In genomic region chr2:186820303-186820702, GRCh38 we compare ENCODE assay signal across 26 cellular contexts. TPM values are rescaled to one million over a fixed set of nuclear protein-coding genes. Genes with fewer than 3 reads are reported as not detected.
"Had no signal": no experiment of that assay in that cellular context is flagged by ENCODE, and none has a peak within 500 bp of the region (broad histone marks: within the 10 kb centered on the region; RNA-seq: fewer than 3 reads in every experiment).

No MANE protein-coding gene starts in this region.

- H3K4me3 Mint-ChIP-seq: activated CD4-positive, alpha-beta memory T cell treated with anti-CD3 and anti-CD28 coated beads for 36 hours; activated CD8-positive, alpha-beta memory T cell treated with anti-CD3 and anti-CD28 coated beads, Interleukin-2, amount 10 ng/mL, durations not matched to agents 7 days and 5 days; activated naive CD8-positive, alpha-beta T cell treated with anti-CD3 and anti-CD28 coated beads, Interleukin-2, amount 10 ng/mL, durations not matched to agents 7 days and 5 days; nephron progenitor cell; stimulated activated effector memory CD8-positive, alpha-beta T cell treated with anti-CD3 and anti-CD28 coated beads, Interleukin-12 subunit alpha, Interleukin-12 subunit beta, amount 100 ng/mL, for 72 hours; type B pancreatic cell; WTC11 had no signal

- H3K36me3 Mint-ChIP-seq: activated CD4-positive, alpha-beta memory T cell treated with anti-CD3 and anti-CD28 coated beads for 36 hours; activated CD8-positive, alpha-beta memory T cell treated with anti-CD3 and anti-CD28 coated beads, Interleukin-2, amount 10 ng/mL, durations not matched to agents 7 days and 5 days; activated naive CD8-positive, alpha-beta T cell treated with anti-CD3 and anti-CD28 coated beads, Interleukin-2, amount 10 ng/mL, durations not matched to agents 7 days and 5 days; stimulated activated effector memory CD8-positive, alpha-beta T cell treated with anti-CD3 and anti-CD28 coated beads, Interleukin-12 subunit alpha, Interleukin-12 subunit beta, amount 100 ng/mL, for 72 hours; type B pancreatic cell; WTC11 had no signal

- H3K9me3 Mint-ChIP-seq: type B pancreatic cell had no signal

- H3K4me1 Mint-ChIP-seq: activated CD8-positive, alpha-beta memory T cell treated with anti-CD3 and anti-CD28 coated beads, Interleukin-2, amount 10 ng/mL, durations not matched to agents 7 days and 5 days; activated naive CD8-positive, alpha-beta T cell treated with anti-CD3 and anti-CD28 coated beads, Interleukin-2, amount 10 ng/mL, durations not matched to agents 7 days and 5 days; nephron progenitor cell; stimulated activated effector memory CD8-positive, alpha-beta T cell treated with anti-CD3 and anti-CD28 coated beads, Interleukin-12 subunit alpha, Interleukin-12 subunit beta, amount 100 ng/mL, for 72 hours; WTC11 had no signal

- H3K27me3 Mint-ChIP-seq: activated CD4-positive, alpha-beta memory T cell treated with anti-CD3 and anti-CD28 coated beads for 36 hours; activated CD8-positive, alpha-beta memory T cell treated with anti-CD3 and anti-CD28 coated beads, Interleukin-2, amount 10 ng/mL, durations not matched to agents 7 days and 5 days; activated naive CD8-positive, alpha-beta T cell treated with anti-CD3 and anti-CD28 coated beads, Interleukin-2, amount 10 ng/mL, durations not matched to agents 7 days and 5 days had no signal

- H3K27ac Mint-ChIP-seq: activated CD4-positive, alpha-beta memory T cell treated with anti-CD3 and anti-CD28 coated beads for 36 hours; activated CD8-positive, alpha-beta memory T cell treated with anti-CD3 and anti-CD28 coated beads, Interleukin-2, amount 10 ng/mL, durations not matched to agents 7 days and 5 days; activated naive CD8-positive, alpha-beta T cell treated with anti-CD3 and anti-CD28 coated beads, Interleukin-2, amount 10 ng/mL, durations not matched to agents 7 days and 5 days; nephron progenitor cell; stimulated activated effector memory CD8-positive, alpha-beta T cell treated with anti-CD3 and anti-CD28 coated beads, Interleukin-12 subunit alpha, Interleukin-12 subunit beta, amount 100 ng/mL, for 72 hours; type B pancreatic cell; WTC11 had no signal

- DNase-seq: activated CD4-positive, alpha-beta memory T cell treated with anti-CD3 and anti-CD28 coated beads for 36 hours; activated CD4-positive, alpha-beta T cell treated with anti-CD3 and anti-CD28 coated beads for 4 hours; activated CD8-positive, alpha-beta memory T cell treated with anti-CD3 and anti-CD28 coated beads, Interleukin-2, amount 10 ng/mL, durations not matched to agents 7 days and 5 days; activated naive CD4-positive, alpha-beta T cell; activated naive CD8-positive, alpha-beta T cell treated with anti-CD3 and anti-CD28 coated beads, Interleukin-2, amount 10 ng/mL, durations not matched to agents 7 days and 5 days; amygdala; dorsolateral prefrontal cortex; erythroblast; heart right ventricle; left lung; mammary epithelial cell; midbrain; nephron progenitor cell; nucleus accumbens; posterior cingulate gyrus; sigmoid colon; stimulated activated CD4-positive, alpha-beta T cell treated with anti-CD3 and anti-CD28 coated beads, Interleukin-4, amount 100 ng/mL, for 24 hours; stomach; T-helper 2 cell; testis had no signal

RNA-seq across cellular contexts. Expression of gene ZSWIM2, which starts 28.7 kb away (rescaled TPM):
- total RNA-seq: activated CD4-positive, alpha-beta memory T cell treated with anti-CD3 and anti-CD28 coated beads for 36 hours; activated CD8-positive, alpha-beta memory T cell treated with anti-CD3 and anti-CD28 coated beads, Interleukin-2, amount 10 ng/mL, durations not matched to agents 7 days and 5 days; activated naive CD8-positive, alpha-beta T cell treated with anti-CD3 and anti-CD28 coated beads, Interleukin-2, amount 10 ng/mL, durations not matched to agents 7 days and 5 days; cardiac septum; heart right ventricle; kidney epithelial cell; left lung; mammary epithelial cell; renal cortical epithelial cell; sigmoid colon; stomach; WTC11 had no signal
- polyA plus RNA-seq: heart right ventricle, mammary epithelial cell, sigmoid colon, stomach had no signal
